ENCODE assay signal across 13 cellular contexts in the genomic region with DNA sequence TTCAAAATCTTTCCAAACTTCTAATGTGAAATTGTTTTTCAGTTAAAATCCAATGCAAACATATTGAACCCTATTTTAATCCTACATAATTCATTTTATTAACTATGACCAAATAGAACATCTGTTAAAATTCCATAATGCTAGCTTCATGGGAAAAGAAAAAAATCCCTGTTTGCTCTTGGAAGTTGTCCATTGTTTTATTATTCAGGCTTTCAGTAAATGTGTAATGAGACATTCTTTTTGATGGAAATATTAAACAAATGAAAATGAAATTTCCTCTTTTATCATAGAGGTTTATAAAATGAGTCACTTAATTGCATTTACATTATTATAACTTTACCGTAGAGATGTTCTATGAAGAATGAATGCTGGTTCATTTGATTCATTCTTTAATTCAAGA.
"Had no signal": no experiment of that assay in that cellular context is flagged by ENCODE, and none has a peak within 500 bp of the region (broad histone marks: within the 10 kb centered on the region; RNA-seq: fewer than 3 reads in every experiment).

No MANE protein-coding gene starts in this region.

- H3K4me1 ChIP-seq: foreskin keratinocyte, parathyroid adenoma, prostate gland, tibial artery, uterus had no signal

- H3K79me2 ChIP-seq: parathyroid adenoma had no signal

- H3K27ac ChIP-seq: foreskin keratinocyte, parathyroid adenoma, prostate gland, right lobe of liver, tibial artery, upper lobe of left lung, uterus had no signal

- H3K9me3 ChIP-seq: prostate gland, right lobe of liver, tibial artery, upper lobe of left lung, uterus had no signal

- H3K4me3 ChIP-seq: prostate gland, right lobe of liver, tibial artery, upper lobe of left lung, uterus had no signal

- ATAC-seq: foreskin keratinocyte; right lobe of liver; stimulated activated memory B cell treated with anti-CD40 and anti-IgM and Interleukin-4, amounts not matched to agents 10 μg/mL and 1 μg/mL and 100 μg/mL, for 72 hours had no signal

- H2AFZ ChIP-seq: parathyroid adenoma had no signal

- H3K36me3 ChIP-seq: prostate gland, right lobe of liver, tibial artery, upper lobe of left lung, uterus had no signal

- H3K27me3 ChIP-seq: foreskin keratinocyte, right lobe of liver, tibial artery, upper lobe of left lung, uterus had no signal

- H3K9ac ChIP-seq: parathyroid adenoma had no signal

- DNase-seq: dermis blood vessel endothelial cell; foreskin keratinocyte; kidney glomerular epithelial cell; naive B cell; occipital lobe; right lobe of liver; stimulated activated CD4-positive, alpha-beta T cell treated with anti-CD3 and anti-CD28 coated beads, Interleukin-4, amount 100 ng/mL, for 1 hour; tibial artery; upper lobe of left lung; uterus had no signal
